ENCODE assay signal across 8 cellular contexts in the genomic region with DNA sequence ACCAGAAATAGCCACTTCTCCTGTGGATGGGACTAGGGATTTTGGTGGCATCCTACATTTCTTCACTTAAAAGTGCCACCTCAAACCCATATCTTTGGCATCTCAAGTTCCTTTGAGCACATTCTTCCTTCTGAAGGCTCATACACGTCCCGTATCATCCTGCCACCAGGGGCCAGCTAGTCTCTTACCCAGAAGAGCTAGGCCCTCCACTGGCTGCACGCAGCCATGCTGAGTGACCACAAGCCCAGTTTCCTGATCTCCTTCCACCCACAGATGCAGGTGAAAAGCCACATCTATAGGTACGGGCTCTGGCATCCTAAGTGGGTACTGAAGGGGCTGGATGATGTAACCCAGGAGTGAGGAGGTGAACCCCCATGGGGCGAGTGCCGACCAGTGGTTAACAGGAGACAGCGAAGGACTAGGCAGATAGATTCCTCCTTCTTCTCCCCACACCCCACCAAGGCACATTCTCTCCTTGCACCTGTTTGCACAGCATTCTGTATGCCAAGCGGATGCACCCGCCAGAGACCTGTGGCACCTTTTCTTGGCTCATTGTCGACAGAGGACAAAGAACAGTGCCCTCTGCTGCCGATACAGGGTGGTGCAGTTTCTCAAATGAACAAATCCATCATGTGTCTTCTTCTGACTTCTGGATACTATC. TPM values are rescaled to one million over a fixed set of nuclear protein-coding genes. Genes with fewer than 3 reads are reported as not detected.
DNase-seq lines count a peak whose midpoint lies in the region; ATAC-seq, FAIRE-seq and TF ChIP-seq lines count a peak whose summit lies in the region.
"Had no signal": no experiment of that assay in that cellular context is flagged by ENCODE, and none has a peak within 500 bp of the region (broad histone marks: within the 10 kb centered on the region; RNA-seq: fewer than 3 reads in every experiment).

No MANE protein-coding gene starts in this region.

- no peak overlapping the region for H3K9ac ChIP-seq in GM12878 (ENCODE audit: control insufficient read depth, insufficient read depth, low read length)

- H3K36me3 ChIP-seq in GM12878 (ENCODE audit: control insufficient read depth in 2 of 2, insufficient read depth in 2 of 2, low read length in 1 of 2) = no peaks in the 10 kb centered on the region

- no peaks in the 10 kb centered on the region; the same call in 1 of the 2 replicates for H4K20me1 ChIP-seq in GM12878 (ENCODE audit: control insufficient read depth, insufficient read depth)

- in situ Hi-C loops in GM12878 (cut with MboI) = no loop called here

- no peak overlapping the region for H3K4me2 ChIP-seq in GM12878 (ENCODE audit: control insufficient read depth, insufficient read depth)

- SMC1A ChIA-PET in GM12878 (lab: Charles Lee; ENCODE audit: uncharacterized antibody, unreplicated experiment) = interaction anchor here (0.6 to 1.3 kb wide), 3 partner anchors 22 to 83 kb away, joined by 3 to 6 read pairs (median 3); no protein-coding TSS in a partner anchor

- H3K36me3 Mint-ChIP-seq in T-helper 2 cell treated with Interferon-gamma antibody and Interleukin-4, amounts not matched to agents 5 μg/mL and 100 μg/mL, for 36 hours (ENCODE audit: low read depth) = no peaks in the 10 kb centered on the region
- no peaks in the 10 kb centered on the region for H3K36me3 Mint-ChIP-seq in immature natural killer cell

- POLR2A ChIA-PET in GM12878 (lab: Charles Lee) = no interaction called here

- TF ChIP-seq CTCF in GM12873 (IDR thresholded peaks at IDR 0.05; ENCODE audit: insufficient read depth, low read depth, low read length, missing control alignments) (peak; percentile 93), GM12878 (IDR thresholded peaks at IDR 0.05 in 2 of 3, conservative IDR thresholded peaks at IDR 0.05 in 1 of 3; ENCODE audit: control insufficient read depth in 2 of 3, extremely low read depth in 1 of 3, insufficient read depth in 1 of 3, low read depth in 3 of 3, low read length in 3 of 3) (peak; percentile 79 to 86 (median 83))

- peak; percentile 84 for ATAC-seq in GM12878
- no peak for ATAC-seq in HG02981 (IDR thresholded peaks at IDR 0.05; ENCODE audit: unreplicated experiment)

- CTCF ChIA-PET in GM12878 (lab: Yijun Ruan, JAX) = interaction anchor here (0.7 to 2.3 kb wide), 12 partner anchors 25 to 315 kb away, joined by 3 to 6 read pairs (median 4); no protein-coding TSS in a partner anchor

- H3K27me3 ChIP-seq in GM12878 (replicated peaks in 1 of 2; ENCODE audit: control insufficient read depth in 2 of 2, insufficient read depth in 2 of 2, low read length in 1 of 2) = no peaks in the 10 kb centered on the region

- H3K4me1 ChIP-seq in GM12878 (ENCODE audit: control insufficient read depth, insufficient read depth, low read length) = no peaks in the 10 kb centered on the region

- TF ChIP-seq RAD21 in GM12878 (IDR thresholded peaks at IDR 0.05; ENCODE audit: insufficient read depth, low read depth, low read length) = peak; percentile 61

- intact Hi-C loops in GM12878 (cut with micrococcal nuclease; ENCODE audit: unreplicated experiment) = loop anchor here (2.0 to 10.0 kb wide), 3 partner anchors 113 to 481 kb away; a partner anchor contains a TSS

- no peak for TF ChIP-seq EP300 in GM12878 (IDR thresholded peaks at IDR 0.05; ENCODE audit: borderline replicate concordance in 1 of 2, control insufficient read depth in 1 of 2, low read depth in 2 of 2, low read length in 2 of 2)

- H3K9me3 ChIP-seq in GM12878 (replicated peaks; ENCODE audit: control insufficient read depth, insufficient read depth, low read length) = no peaks in the 10 kb centered on the region

- H3K4me1 Mint-ChIP-seq in T-helper 2 cell treated with Interferon-gamma antibody and Interleukin-4, amounts not matched to agents 5 μg/mL and 100 μg/mL, for 36 hours (ENCODE audit: low read depth) = peaks cover 5% of the 10 kb centered on the region
- peaks cover 0 to 6% of the 10 kb centered on the region in 2 donors for H3K4me1 Mint-ChIP-seq in immature natural killer cell

- H3K9me3 Mint-ChIP-seq in T-helper 2 cell treated with Interferon-gamma antibody and Interleukin-4, amounts not matched to agents 5 μg/mL and 100 μg/mL, for 36 hours = no peaks in the 10 kb centered on the region
- no peaks in the 10 kb centered on the region for H3K9me3 Mint-ChIP-seq in immature natural killer cell
- H3K9me3 Mint-ChIP-seq: dendritic cell treated with granulocyte-macrophage colony-stimulating factor and Interleukin-4, amounts not matched to agents 40 ng/mL and 50 ng/mL, for 4 days had no signal

- H3K27ac ChIP-seq in GM12878 (ENCODE audit: control insufficient read depth, insufficient read depth) = no peak overlapping the region

- WGBS in GM12878 (ENCODE audit: insufficient coverage, insufficient replicate concordance, low lambda C conversion rate, missing lambda C conversion rate) = 31% methylated on average over 11 of the region's 11 CpGs

- BruUV-seq in GM12878 (replicated peaks; lab: Mats Ljungman, UMichigan) = no TSS peak

- RAD21 ChIA-PET in GM12878 (lab: Charles Lee; ENCODE audit: unreplicated experiment) = interaction anchor here (1.2 kb wide), 1 partner anchor 112 kb away, joined by 3 read pairs; no protein-coding TSS in a partner anchor

- no peak overlapping the region for H2AFZ ChIP-seq in GM12878 (ENCODE audit: control insufficient read depth, low read depth, low read length)

- H3K4me3 Mint-ChIP-seq in T-helper 2 cell treated with Interferon-gamma antibody and Interleukin-4, amounts not matched to agents 5 μg/mL and 100 μg/mL, for 36 hours = no peak overlapping the region
- H3K4me3 Mint-ChIP-seq in immature natural killer cell = no peak overlapping the region
- H3K4me3 Mint-ChIP-seq: dendritic cell treated with granulocyte-macrophage colony-stimulating factor and Interleukin-4, amounts not matched to agents 40 ng/mL and 50 ng/mL, for 4 days had no signal

- H3K79me2 ChIP-seq in GM12878 (ENCODE audit: control insufficient read depth, insufficient read depth, low read length) = no peaks in the 10 kb centered on the region

- H3K27me3 Mint-ChIP-seq in T-helper 2 cell treated with Interferon-gamma antibody and Interleukin-4, amounts not matched to agents 5 μg/mL and 100 μg/mL, for 36 hours (ENCODE audit: low read depth) = no peaks in the 10 kb centered on the region
- H3K27me3 Mint-ChIP-seq in immature natural killer cell (ENCODE audit: low read depth in 3 of 3) = peaks cover 0 to 6% (median 2%) of the 10 kb centered on the region in 3 donors
- H3K27me3 Mint-ChIP-seq: dendritic cell treated with granulocyte-macrophage colony-stimulating factor and Interleukin-4, amounts not matched to agents 40 ng/mL and 50 ng/mL, for 4 days had no signal

- peak; percentile 91 for FAIRE-seq in GM12878 (lab: Jason Lieb, UNC)

- DNase-seq in Kasumi-1 (lab: John Stamatoyannopoulos, UW) (peak; percentile 54 to 65), GM12878 (ENCODE audit: low read depth, low spot score) (peak; percentile 17), immature natural killer cell (peak; percentile 20 to 35 (median 22))
- DNase-seq in T-helper 2 cell treated with Interferon-gamma antibody and Interleukin-4, amounts not matched to agents 5 μg/mL and 100 μg/mL, for 36 hours (ENCODE audit: low spot score) = peak; percentile 46
- peak; percentile 20 to 36 (median 31) for DNase-seq in stimulated activated CD4-positive, alpha-beta T cell treated with anti-CD3 and anti-CD28 coated beads, TNF-alpha, amount 100 ng/mL, for 4 hours (ENCODE audit: low read depth in 3 of 3)

- TF ChIP-seq POLR2A in GM12878 (IDR thresholded peaks at IDR 0.05; ENCODE audit: low read depth, low read length) = no peak

- no peak overlapping the region for H3K27ac Mint-ChIP-seq in T-helper 2 cell treated with Interferon-gamma antibody and Interleukin-4, amounts not matched to agents 5 μg/mL and 100 μg/mL, for 36 hours
- peak overlapping the region in 1 of 6 donors; percentile 31 for H3K27ac Mint-ChIP-seq in immature natural killer cell
- H3K27ac Mint-ChIP-seq: dendritic cell treated with granulocyte-macrophage colony-stimulating factor and Interleukin-4, amounts not matched to agents 40 ng/mL and 50 ng/mL, for 4 days had no signal

- no peak overlapping the region for H3K4me3 ChIP-seq in GM12878

RNA-seq across cellular contexts. Expression of a gene that starts 14.4 kb away (rescaled TPM):
- total RNA-seq in GM12878 (2013; cell fraction: nucleolus; rRNA removed) = not detected in 2 replicates
- not detected in 2 replicates for total RNA-seq in GM12878 (2014; rRNA removed)
- total RNA-seq in GM12878 (2014; rRNA removed; fragmentation: Illumina TruSeq; extraction: Trizol) = not detected in 2 replicates
- total RNA-seq in GM12878 (2021) = 0.46 TPM in 1 of 2 replicates, not detected in the other
- polyA plus RNA-seq in GM12878 (2011; ENCODE audit: low read depth) = not detected
- not detected in 2 replicates for polyA plus RNA-seq in GM12878 (2011; rRNA removed)
- not detected in 2 replicates for polyA plus RNA-seq in GM12878 (2011; cell fraction: cytosol; rRNA removed)
- not detected in 2 replicates for polyA plus RNA-seq in GM12878 (2011; cell fraction: nucleus; rRNA removed)
- not detected in 2 replicates for polyA plus RNA-seq in GM12878 (2012)
- polyA plus RNA-seq in GM12878 (2014; fragmentation: Illumina TruSeq; extraction: Trizol) = not detected in 2 replicates
- polyA plus RNA-seq in GM12878 (2014; fragmentation: Nextera tagmentation; extraction: Ambion mirVana) = not detected
- polyA plus RNA-seq in GM12878 (2014; rRNA removed) = not detected in 2 replicates
- polyA plus RNA-seq in GM12878 (2016; fragmentation: Nextera tagmentation; extraction: Ambion mirVana) = not detected
- polyA minus RNA-seq in GM12878 (2011; rRNA and poly(A)+ RNA removed) = not detected in 2 replicates
- polyA minus RNA-seq in GM12878 (2011; cell fraction: cytosol; rRNA and poly(A)+ RNA removed) = not detected in 2 replicates
- not detected in 2 replicates for polyA minus RNA-seq in GM12878 (2011; cell fraction: nucleus; rRNA and poly(A)+ RNA removed)
- polyA plus RNA-seq in immature natural killer cell = under 1 TPM in 1 of 3 donors, not detected in 2; 0.51 TPM

RNA-seq across cellular contexts. Expression of a gene that starts 43.7 kb away (rescaled TPM):
- total RNA-seq in GM12878 (2013; cell fraction: nucleolus; rRNA removed) = not detected in 2 replicates
- total RNA-seq in GM12878 (2014; rRNA removed) (not detected in 2 replicates), GM12878 (2014; rRNA removed; fragmentation: Illumina TruSeq; extraction: Trizol) (not detected in 2 replicates), GM12878 (2021) (0.27 TPM in 1 of 2 replicates, not detected in the other)
- polyA plus RNA-seq in GM12878 (2011; ENCODE audit: low read depth) = not detected
- polyA plus RNA-seq in GM12878 (2011; rRNA removed) (0.06 and 0.18 TPM in 2 replicates), GM12878 (2014; fragmentation: Illumina TruSeq; extraction: Trizol) (not detected in 2 replicates), GM12878 (2014; fragmentation: Nextera tagmentation; extraction: Ambion mirVana) (not detected), GM12878 (2014; rRNA removed) (not detected in 2 replicates), GM12878 (2016; fragmentation: Nextera tagmentation; extraction: Ambion mirVana) (not detected), immature natural killer cell (under 1 TPM in 1 of 3 donors, not detected in 2; 0.37 TPM)
- polyA plus RNA-seq in GM12878 (2011; cell fraction: cytosol; rRNA removed) = 0.03 and 0.06 TPM in 2 replicates
- 0.73 and 0.80 TPM in 2 replicates for polyA plus RNA-seq in GM12878 (2011; cell fraction: nucleus; rRNA removed)
- polyA plus RNA-seq in GM12878 (2012) = not detected in 2 replicates
- 0.21 and 0.29 TPM in 2 replicates for polyA minus RNA-seq in GM12878 (2011; rRNA and poly(A)+ RNA removed)
- polyA minus RNA-seq in GM12878 (2011; cell fraction: cytosol; rRNA and poly(A)+ RNA removed) = not detected in 2 replicates
- polyA minus RNA-seq in GM12878 (2011; cell fraction: nucleus; rRNA and poly(A)+ RNA removed) = 0.36 and 0.38 TPM in 2 replicates
